1 cellular context compared by ENCODE assay signal in genomic region chr7:12475362-12476063, GRCh38.
TF ChIP-seq lines count a peak whose summit lies in the region.

No MANE protein-coding gene starts in this region.

TF ChIP-seq in H1, 55 proteins besides CTCF, POLR2A, EP300 and RAD21 (continued from another document):
- no peak for TF ChIP-seq CHD7 (IDR thresholded peaks at IDR 0.05; ENCODE audit: insufficient replicate concordance, low read length)
- TF ChIP-seq, protein P1, sequence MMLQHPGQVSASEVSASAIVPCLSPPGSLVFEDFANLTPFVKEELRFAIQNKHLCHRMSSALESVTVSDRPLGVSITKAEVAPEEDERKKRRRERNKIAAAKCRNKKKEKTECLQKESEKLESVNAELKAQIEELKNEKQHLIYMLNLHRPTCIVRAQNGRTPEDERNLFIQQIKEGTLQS (IDR thresholded peaks at IDR 0.05; ENCODE audit: insufficient read depth, low read depth, low read length) = no peak
- TF ChIP-seq SUZ12 (IDR thresholded peaks at IDR 0.05; ENCODE audit: low read length) = no peak
- no peak for TF ChIP-seq MAX (IDR thresholded peaks at IDR 0.05)
